ENCODE assay signal across 11 cellular contexts in the genomic region with DNA sequence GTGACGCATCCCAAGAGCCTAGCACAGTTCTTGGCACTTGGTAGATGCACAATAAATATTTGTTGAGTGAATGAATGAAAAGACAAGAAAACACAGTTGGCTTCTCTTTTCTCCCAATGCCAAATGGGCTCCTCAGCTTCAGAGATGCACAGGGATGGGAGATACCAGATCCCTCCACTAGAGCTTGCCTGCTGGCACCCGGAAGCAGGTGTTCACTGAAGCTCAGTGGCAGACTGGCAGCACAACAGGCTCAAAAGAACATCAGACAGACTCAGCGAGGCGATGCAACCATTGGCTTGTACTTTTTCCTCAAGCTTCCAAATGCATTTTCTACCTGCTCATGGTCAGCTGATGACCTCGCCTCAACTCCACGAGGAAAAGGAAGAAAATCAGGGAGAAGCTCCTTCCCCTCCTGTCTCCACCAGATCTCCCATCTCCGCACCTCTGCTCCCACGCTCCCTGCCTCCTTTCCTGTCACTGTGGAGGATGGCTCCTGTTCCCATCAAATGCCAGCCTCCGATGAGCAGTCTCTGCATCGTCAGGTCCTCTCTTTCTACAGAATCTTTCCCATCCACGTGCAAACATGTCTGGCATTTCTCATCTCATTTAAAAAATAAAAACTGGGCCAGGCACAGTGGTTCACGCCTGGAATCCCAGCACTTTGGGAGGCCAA. TPM values are rescaled to one million over a fixed set of nuclear protein-coding genes. Genes with fewer than 3 reads are reported as not detected.
DNase-seq lines count a peak whose midpoint lies in the region; ATAC-seq and TF ChIP-seq lines count a peak whose summit lies in the region.
"Had no signal": no experiment of that assay in that cellular context is flagged by ENCODE, and none has a peak within 500 bp of the region (broad histone marks: within the 10 kb centered on the region; RNA-seq: fewer than 3 reads in every experiment).

No MANE protein-coding gene starts in this region.

- no peak overlapping the region for H3K4me3 ChIP-seq in sigmoid colon
- H3K4me3 ChIP-seq: cardiac muscle cell had no signal

- H3K27ac ChIP-seq in sigmoid colon: no peak overlapping the region
- H3K27ac ChIP-seq: cardiac muscle cell had no signal

- intact Hi-C loops in sigmoid colon (cut with DNase I): no loop called here

- H3K4me1 ChIP-seq in sigmoid colon: peaks cover 0 to under 1% (median 0%) of the 10 kb centered on the region in 4 donors

- TF ChIP-seq CTCF in sigmoid colon (IDR thresholded peaks at IDR 0.05): no peak

- TF ChIP-seq EP300 in sigmoid colon (IDR thresholded peaks at IDR 0.05): no peak

- no peak for ATAC-seq in GM18519 (IDR thresholded peaks at IDR 0.05; ENCODE audit: low FRiP score, unreplicated experiment)

- no peaks in the 10 kb centered on the region for H3K9me3 ChIP-seq in sigmoid colon

- no peaks in the 10 kb centered on the region for H3K36me3 ChIP-seq in sigmoid colon
- H3K36me3 ChIP-seq: cardiac muscle cell had no signal

- H3K27me3 ChIP-seq in sigmoid colon: no peaks in the 10 kb centered on the region
- H3K27me3 ChIP-seq: cardiac muscle cell had no signal

- DNase-seq in DMS53 (lab: John Stamatoyannopoulos, UW) (peak; percentile 81), HT-29 (ENCODE audit: low spot score) (peak; percentile 60), SHP77 (lab: John Stamatoyannopoulos, UW) (peak; percentile 83), kidney tubule cell (ENCODE audit: low spot score) (peak; percentile 40), sigmoid colon (no peak), cortex of kidney (lab: John Stamatoyannopoulos, UW) (no peak)
- no peak for DNase-seq in activated CD4-positive, CD25-positive, alpha-beta regulatory T cell treated with anti-CD3 and anti-CD28 coated beads, Interleukin-2, amount 50 U/mL, for 72 hours
- DNase-seq: activated T-cell treated with anti-CD3 and anti-CD28 coated beads, Interleukin-2, amount 50 U/mL, for 4 hours; NCI-H146 had no signal

- no peak for TF ChIP-seq POLR2A in sigmoid colon (IDR thresholded peaks at IDR 0.05)

- WGBS in sigmoid colon, 2 donors: 87 to 90% methylated on average over 12 of the region's 12 CpGs

RNA-seq across cellular contexts. Expression of gene RAPSN, which starts 5.8 kb away (rescaled TPM):
- not detected in 2 replicates for total RNA-seq in HT-29 (2014; rRNA removed; shearing (Covaris generic))
- under 1 TPM in 3 of 4 donors, not detected in 1; 0.27 to 0.55 (median 0.36) TPM for total RNA-seq in sigmoid colon
- under 1 TPM in 1 of 3 donors, not detected in 2; 0.61 TPM for polyA plus RNA-seq in sigmoid colon
- total RNA-seq: cardiac muscle cell had no signal
- polyA plus RNA-seq: cardiac muscle cell had no signal

RNA-seq across cellular contexts. Expression of gene PSMC3, which starts 16.9 kb away (rescaled TPM):
- 206 and 222 TPM in 2 replicates for total RNA-seq in HT-29 (2014; rRNA removed; shearing (Covaris generic))
- 100 to 1,000 TPM; 104 to 202 (median 178) TPM for total RNA-seq in sigmoid colon
- polyA plus RNA-seq in sigmoid colon: 100 to 1,000 TPM; 117 to 151 (median 121) TPM

RNA-seq across cellular contexts. Expression of gene SLC39A13, which starts 34.8 kb away (rescaled TPM):
- total RNA-seq in HT-29 (2014; rRNA removed; shearing (Covaris generic)): 56.0 and 67.0 TPM in 2 replicates
- 10 to 100 TPM; 38.2 to 87.5 (median 54.0) TPM for total RNA-seq in sigmoid colon
- polyA plus RNA-seq in sigmoid colon: 10 to 100 TPM in 2 of 3 donors, 1 to 10 TPM in 1; 4.6 to 29.8 (median 13.2) TPM

Comparison
In these comparisons a context has a peak if more than half of its experiments do, and no peak if none do; other contexts are left out.
1. DNase-seq: peak in DMS53 (single experiment), HT-29 (single experiment), SHP77 (2 of 2) and kidney tubule cell (single experiment); none in sigmoid colon (single experiment), activated CD4-positive, CD25-positive, alpha-beta regulatory T cell treated with anti-CD3 and anti-CD28 coated beads, Interleukin-2, amount 50 U/mL, for 72 hours (single experiment) and cortex of kidney (single experiment).